Comparison of ENCODE assay signal across 9 cellular contexts in genomic region chr3:85360742-85361387, GRCh38.
DNase-seq lines count a peak whose midpoint lies in the region; TF ChIP-seq lines count a peak whose summit lies in the region.
"Had no signal": no experiment of that assay in that cellular context is flagged by ENCODE, and none has a peak within 500 bp of the region (broad histone marks: within the 10 kb centered on the region; RNA-seq: fewer than 3 reads in every experiment).

No MANE protein-coding gene starts in this region.

- H3K4me3 ChIP-seq in GM12864 (ENCODE audit: low read depth, low read length), result no peak overlapping the region
- H3K4me3 ChIP-seq in WERI-Rb-1 (ENCODE audit: low read depth, low read length), result no peak overlapping the region
- no peak overlapping the region for H3K4me3 ChIP-seq in iPS DF 6.9 (ENCODE audit: low read length)
- no peak overlapping the region for H3K4me3 ChIP-seq in tibial nerve
- no peak overlapping the region for H3K4me3 ChIP-seq in sigmoid colon

- no peaks in the 10 kb centered on the region for H3K27me3 ChIP-seq in WERI-Rb-1 (ENCODE audit: insufficient read depth, low read depth, severe bottlenecking)
- no peaks in the 10 kb centered on the region for H3K27me3 ChIP-seq in iPS DF 6.9 (ENCODE audit: control insufficient read depth, insufficient read depth, low read length)
- no peaks in the 10 kb centered on the region for H3K27me3 ChIP-seq in tibial nerve
- H3K27me3 ChIP-seq in sigmoid colon, result no peaks in the 10 kb centered on the region

- TF ChIP-seq CTCF in GM12864 (IDR thresholded peaks at IDR 0.05; ENCODE audit: low read depth, low read length, missing control alignments) (peak; percentile 54), WERI-Rb-1 (IDR thresholded peaks at IDR 0.05; ENCODE audit: low read depth, low read length) (peak; percentile 82), tibial nerve (IDR thresholded peaks at IDR 0.05) (peak in 3 of 5 experiments; percentile 51 to 59 (median 51)), sigmoid colon (IDR thresholded peaks at IDR 0.05) (peak in 2 of 4 experiments; percentile 8 to 17)

- CTCF ChIA-PET in HEK293T (lab: Yijun Ruan, JAX), result interaction anchor here (2.1 kb wide), 1 partner anchor 813 kb away, joined by 9 read pairs; no protein-coding TSS in a partner anchor

- no CpG with 5 or more reads among the region's 6 CpGs for WGBS in iPS DF 6.9 (ENCODE audit: insufficient coverage, insufficient read length)
- WGBS in tibial nerve, 2 donors, result 38 to 42% methylated on average over 6 of the region's 6 CpGs
- 30 to 42% methylated on average over 6 of the region's 6 CpGs for WGBS in sigmoid colon, 2 donors

- DNase-seq in GM12864 (ENCODE audit: low read depth) (no peak), HEK293T (ENCODE audit: extremely low spot score) (peak; percentile 47), NCI-H187 treated with DMSO at 0.1 percent for 48 hours (lab: John Stamatoyannopoulos, UW) (peak; percentile 7), WERI-Rb-1 (peak; percentile 74), iPS DF 6.9 (ENCODE audit: low read depth, low spot score) (peak; percentile 45), tibial nerve (ENCODE audit: low spot score in 2 of 2) (peak in 1 of 2 donors; percentile 24), sigmoid colon (no peak)
- no peak for DNase-seq in stimulated activated CD4-positive, alpha-beta T cell treated with anti-CD3 and anti-CD28 coated beads, Interleukin-1b, Interleukin-23, amount 100 ng/mL, for 48 hours
- DNase-seq: activated B cell treated with CpG ODN at 0.5 μM for 24 hours had no signal

- H3K9me3 ChIP-seq in WERI-Rb-1 (ENCODE audit: severe bottlenecking) (no peaks in the 10 kb centered on the region), iPS DF 6.9 (ENCODE audit: control insufficient read depth, insufficient read depth, low read length) (no peaks in the 10 kb centered on the region), tibial nerve (no peaks in the 10 kb centered on the region), sigmoid colon (no peaks in the 10 kb centered on the region)

- H3K27ac ChIP-seq in WERI-Rb-1, result no peak overlapping the region
- H3K27ac ChIP-seq in iPS DF 6.9 (ENCODE audit: low read length), result no peak overlapping the region
- H3K27ac ChIP-seq in tibial nerve, result no peak overlapping the region
- H3K27ac ChIP-seq in sigmoid colon, result no peak overlapping the region

- H3K4me1 ChIP-seq in iPS DF 6.9 (ENCODE audit: control insufficient read depth, insufficient read depth, low read length) (no peaks in the 10 kb centered on the region), tibial nerve (no peaks in the 10 kb centered on the region), sigmoid colon (no peaks in the 10 kb centered on the region)

- no peak for TF ChIP-seq EP300 in tibial nerve (IDR thresholded peaks at IDR 0.05)
- TF ChIP-seq EP300 in sigmoid colon (IDR thresholded peaks at IDR 0.05), result no peak

- POLR2A ChIA-PET in HEK293T (lab: Yijun Ruan, JAX), result no interaction called here

- TF ChIP-seq POLR2A in tibial nerve (IDR thresholded peaks at IDR 0.05) (no peak), sigmoid colon (IDR thresholded peaks at IDR 0.05) (no peak)

- intact Hi-C loops in sigmoid colon (cut with DNase I), result loop anchor here (10.0 kb wide), 1 partner anchor 386 kb away; no protein-coding TSS in a partner anchor

- H3K36me3 ChIP-seq in WERI-Rb-1, result no peaks in the 10 kb centered on the region
- H3K36me3 ChIP-seq in iPS DF 6.9 (ENCODE audit: control insufficient read depth, insufficient read depth, low read length), result no peaks in the 10 kb centered on the region
- H3K36me3 ChIP-seq in tibial nerve, result no peaks in the 10 kb centered on the region
- H3K36me3 ChIP-seq in sigmoid colon, result no peaks in the 10 kb centered on the region

TF ChIP-seq in HEK293T, 16 proteins besides CTCF, POLR2A, EP300 and RAD21:
- no peak for TF ChIP-seq ZNF384 (IDR thresholded peaks at IDR 0.05)
- no peak for TF ChIP-seq SP1 (IDR thresholded peaks at IDR 0.05)
- TF ChIP-seq FOXK2 (IDR thresholded peaks at IDR 0.05), result no peak
- no peak for TF ChIP-seq LEF1 (IDR thresholded peaks at IDR 0.05; ENCODE audit: borderline replicate concordance)
- no peak for TF ChIP-seq ELF4 (IDR thresholded peaks at IDR 0.05)
- TF ChIP-seq FOXA1 (IDR thresholded peaks at IDR 0.05), result no peak
- TF ChIP-seq TARDBP (IDR thresholded peaks at IDR 0.05), result no peak
- no peak for TF ChIP-seq CTBP1 (IDR thresholded peaks at IDR 0.05; ENCODE audit: borderline replicate concordance)

Comparison
In these comparisons a context has a peak if more than half of its experiments do, and no peak if none do; other contexts are left out.
1. DNase-seq: peak in HEK293T (single experiment), NCI-H187 treated with DMSO at 0.1 percent for 48 hours (single experiment), WERI-Rb-1 (single experiment) and iPS DF 6.9 (single experiment); none in GM12864 (single experiment), stimulated activated CD4-positive, alpha-beta T cell treated with anti-CD3 and anti-CD28 coated beads, Interleukin-1b, Interleukin-23, amount 100 ng/mL, for 48 hours (single experiment) and sigmoid colon (single experiment).